In the genomic region with DNA sequence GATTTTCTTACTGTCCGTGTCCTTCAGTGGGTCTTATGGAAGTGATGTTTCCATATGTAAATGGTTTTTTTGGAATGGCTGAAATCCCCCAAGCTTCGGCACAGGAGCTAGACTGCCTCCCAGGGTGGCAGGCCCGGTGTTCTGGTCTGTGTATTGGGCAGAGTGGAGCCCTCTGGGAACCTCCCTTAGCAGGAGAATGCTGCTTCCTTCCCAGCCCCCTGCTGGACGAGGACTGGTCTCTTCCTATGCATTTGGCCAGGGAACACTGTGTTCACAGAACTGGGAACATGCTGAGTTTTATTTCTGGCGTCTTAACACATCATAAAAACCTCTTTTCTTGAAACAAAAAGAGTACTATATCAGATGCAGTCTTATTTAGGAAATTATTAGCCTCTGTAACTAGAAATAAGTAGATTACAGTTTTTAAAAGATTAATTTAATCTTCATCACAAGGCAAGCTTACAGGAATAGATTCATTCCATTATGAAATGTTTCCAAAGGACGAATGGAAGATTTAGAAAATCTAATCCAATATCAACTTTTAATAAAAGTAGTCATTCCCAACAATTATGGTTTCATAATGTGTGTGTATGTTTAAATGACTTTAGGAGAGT, we compare ENCODE assay signal across 8 cellular contexts. TPM values are rescaled to one million over a fixed set of nuclear protein-coding genes. Genes with fewer than 3 reads are reported as not detected.
A peak's percentile ranks its signal among the peaks of the same experiment; 100 is the strongest.
DNase-seq lines count a peak whose midpoint lies in the region; ATAC-seq, FAIRE-seq and TF ChIP-seq lines count a peak whose summit lies in the region.

No MANE protein-coding gene starts in this region.

- H3K27ac ChIP-seq in brain microvascular endothelial cell (no peak overlapping the region), HepG2 (ENCODE audit: extremely low read length, insufficient read depth, low read length) (no peak overlapping the region)

- peaks cover 11% of the 10 kb centered on the region for H3K4me1 Mint-ChIP-seq in activated naive CD4-positive, alpha-beta T cell treated with anti-CD3 and anti-CD28 coated beads for 36 hours (ENCODE audit: low read depth)

- TF ChIP-seq POLR2A in HepG2 (IDR thresholded peaks at IDR 0.05; ENCODE audit: insufficient read depth in 1 of 2, low read depth in 2 of 2, low read length in 2 of 2): no peak

- FAIRE-seq in HepG2 (lab: Jason Lieb, UNC): peak; percentile 73

- H3K79me2 ChIP-seq in HepG2 (ENCODE audit: insufficient read depth, low read length): no peaks in the 10 kb centered on the region

- peaks cover 26% of the 10 kb centered on the region for H3K4me1 ChIP-seq in HepG2 (ENCODE audit: insufficient read depth, low read length)

- H3K36me3 ChIP-seq in brain microvascular endothelial cell (replicated peaks) (no peaks in the 10 kb centered on the region), HepG2 (replicated peaks in 1 of 2; ENCODE audit: control insufficient read depth in 1 of 2, insufficient read depth in 2 of 2, low read length in 2 of 2) (no peaks in the 10 kb centered on the region)

- no peak overlapping the region for H3K4me3 ChIP-seq in brain microvascular endothelial cell (ENCODE audit: low read depth, low read length)
- no peak overlapping the region for H3K4me3 ChIP-seq in HepG2 (replicated peaks in 1 of 3; ENCODE audit: insufficient read depth in 1 of 3, low read depth in 2 of 3, low read length in 3 of 3)

- intact Hi-C loops in HepG2 (cut with micrococcal nuclease; ENCODE audit: unreplicated experiment): loop anchor here (5.0 to 10.0 kb wide), 2 partner anchors 86 to 398 kb away; no protein-coding TSS in a partner anchor
- intact Hi-C loops in activated naive CD4-positive, alpha-beta T cell treated with anti-CD3 and anti-CD28 coated beads for 36 hours (cut with micrococcal nuclease): no loop called here

- H3K36me3 Mint-ChIP-seq in activated naive CD4-positive, alpha-beta T cell treated with anti-CD3 and anti-CD28 coated beads for 36 hours (ENCODE audit: low read depth): peaks cover 27% of the 10 kb centered on the region

- H3K27ac Mint-ChIP-seq in activated naive CD4-positive, alpha-beta T cell treated with anti-CD3 and anti-CD28 coated beads for 36 hours: no peak overlapping the region

- TF ChIP-seq EP300 in HepG2 (IDR thresholded peaks at IDR 0.05; ENCODE audit: low read depth in 2 of 2, low read length in 2 of 2) (no peak), HepG2 (CRISPR knock-in tag; IDR thresholded peaks at IDR 0.05; ENCODE audit: borderline replicate concordance) (no peak)

- TF ChIP-seq CTCF in LNCAP (IDR thresholded peaks at IDR 0.05) (peak; percentile 44; the same call in 1 of the 2 replicates), brain microvascular endothelial cell (IDR thresholded peaks at IDR 0.05; ENCODE audit: low read depth, low read length, missing control alignments) (peak; percentile 90), HepG2 (CRISPR knock-in tag; IDR thresholded peaks at IDR 0.05) (peak; percentile 66)

- CTCF ChIA-PET in HepG2 (lab: Yijun Ruan, JAX; ENCODE audit: low intra/inter-chr PET ratio, low total read pairs): interaction anchor here (0.5 to 1.1 kb wide), 3 partner anchors 243 to 492 kb away, joined by 3 to 5 read pairs (median 3); no protein-coding TSS in a partner anchor
- CTCF ChIA-PET in activated naive CD4-positive, alpha-beta T cell treated with anti-CD3 and anti-CD28 coated beads for 36 hours (lab: Charles Lee): interaction anchor here (0.6 to 1.2 kb wide), 2 partner anchors 118 to 147 kb away, joined by 3 read pairs; no protein-coding TSS in a partner anchor

- no TSS peak for BruUV-seq in HepG2 (replicated peaks; lab: Mats Ljungman, UMichigan)

- in situ Hi-C loops in brain microvascular endothelial cell (cut with HindIII; ENCODE audit: low pct_ligation_motif_present, low sequenced_read_pairs): loop anchor here (25.0 kb wide), 1 partner anchor 256 kb away; no protein-coding TSS in a partner anchor
- in situ Hi-C loops in HepG2 (cut with HindIII; ENCODE audit: extremely low pct_ligation_motif_present, low pct_unique_long_range_greater_than_20kb): loop anchor here (5.0 to 25.0 kb wide), 2 partner anchors 266 to 406 kb away; no protein-coding TSS in a partner anchor

- no peak overlapping the region for H2AFZ ChIP-seq in HepG2 (ENCODE audit: low read length)

- H3K9me3 Mint-ChIP-seq in activated naive CD4-positive, alpha-beta T cell treated with anti-CD3 and anti-CD28 coated beads for 36 hours: no peaks in the 10 kb centered on the region

- no peaks in the 10 kb centered on the region for H3K27me3 ChIP-seq in brain microvascular endothelial cell (replicated peaks)
- peaks cover 4 to 15% of the 10 kb centered on the region in 2 experiments; a peak in 3 of 5 replicates for H3K27me3 ChIP-seq in HepG2 (ENCODE audit: control insufficient read depth in 1 of 2, insufficient read depth in 2 of 2, low read length in 2 of 2)

- DNase-seq in D341Med (ENCODE audit: low spot score) (peak; percentile 72), brain microvascular endothelial cell (peak; percentile 38), HepG2 (ENCODE audit: low spot score) (peak; percentile 52)
- DNase-seq in activated naive CD4-positive, alpha-beta T cell treated with anti-CD3 and anti-CD28 coated beads for 36 hours: no peak
- no peak for DNase-seq in stimulated activated CD4-positive, alpha-beta T cell treated with anti-CD3 and anti-CD28 coated beads, Interleukin-4, amount 100 ng/mL, for 1 hour

- no peak overlapping the region for H3K9ac ChIP-seq in HepG2 (ENCODE audit: insufficient read depth, low read depth, low read length)

- H3K4me3 Mint-ChIP-seq in activated naive CD4-positive, alpha-beta T cell treated with anti-CD3 and anti-CD28 coated beads for 36 hours: no peak overlapping the region

- ATAC-seq in HepG2 (peak; percentile 73), HG03097 (IDR thresholded peaks at IDR 0.05; ENCODE audit: low FRiP score, unreplicated experiment) (no peak), HG03135 (IDR thresholded peaks at IDR 0.05; ENCODE audit: unreplicated experiment) (no peak)

- POLR2A ChIA-PET in HepG2 (lab: Yijun Ruan, JAX): no interaction called here

- H3K27me3 Mint-ChIP-seq in activated naive CD4-positive, alpha-beta T cell treated with anti-CD3 and anti-CD28 coated beads for 36 hours (ENCODE audit: low read depth): no peaks in the 10 kb centered on the region

- TF ChIP-seq RAD21 in HepG2 (CRISPR knock-in tag; IDR thresholded peaks at IDR 0.05): no peak

- H3K4me2 ChIP-seq in HepG2 (ENCODE audit: low read depth, low read length): no peak overlapping the region

- 18% methylated on average over 6 of the region's 6 CpGs for WGBS in HepG2 (ENCODE audit: low lambda C conversion rate)

- no peaks in the 10 kb centered on the region for H4K20me1 ChIP-seq in HepG2 (ENCODE audit: insufficient read depth, low read length)

- H3K9me3 ChIP-seq in HepG2 (ENCODE audit: low read length): no peaks in the 10 kb centered on the region

TF ChIP-seq in HepG2, 621 proteins besides CTCF, POLR2A, EP300 and RAD21 (continues in another document):
- no peak for TF ChIP-seq NR2F6 (IDR thresholded peaks at IDR 0.05)
- TF ChIP-seq NR2F6 (CRISPR knock-in tag; IDR thresholded peaks at IDR 0.05): 0 out of 2 replicates have a peak, but pooled peaks have one; percentile 25
- TF ChIP-seq, protein P1, sequence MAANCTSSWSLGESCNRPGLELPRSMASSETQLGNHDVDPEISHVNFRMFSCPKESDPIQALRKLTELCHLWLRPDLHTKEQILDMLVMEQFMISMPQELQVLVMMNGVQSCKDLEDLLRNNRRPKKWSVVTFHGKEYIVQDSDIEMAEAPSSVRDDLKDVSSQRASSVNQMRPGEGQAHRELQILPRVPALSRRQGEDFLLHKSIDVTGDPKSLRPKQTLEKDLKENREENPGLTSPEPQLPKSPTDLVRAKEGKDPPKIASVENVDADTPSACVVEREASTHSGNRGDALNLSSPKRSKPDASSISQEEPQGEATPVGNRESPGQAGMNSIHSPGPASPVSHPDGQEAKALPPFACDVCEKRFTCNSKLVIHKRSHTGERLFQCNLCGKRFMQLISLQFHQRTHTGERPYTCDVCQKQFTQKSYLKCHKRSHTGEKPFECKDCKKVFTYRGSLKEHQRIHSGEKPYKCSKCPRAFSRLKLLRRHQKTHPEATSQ (CRISPR knock-in tag; IDR thresholded peaks at IDR 0.05; ENCODE audit: borderline replicate concordance): no peak
- TF ChIP-seq MAZ (IDR thresholded peaks at IDR 0.05; ENCODE audit: borderline replicate concordance, low read depth, low read length): no peak
- TF ChIP-seq MAZ (CRISPR knock-in tag; IDR thresholded peaks at IDR 0.05; ENCODE audit: low read depth): no peak
- no peak for TF ChIP-seq ZNF333 (CRISPR knock-in tag; IDR thresholded peaks at IDR 0.05; ENCODE audit: borderline replicate concordance)
- TF ChIP-seq ZNF562 (CRISPR knock-in tag; IDR thresholded peaks at IDR 0.05; ENCODE audit: borderline replicate concordance): no peak
- no peak for TF ChIP-seq ZSCAN20 (CRISPR knock-in tag; IDR thresholded peaks at IDR 0.05; ENCODE audit: borderline replicate concordance)
- peak; percentile 37 for TF ChIP-seq ZNF883 (CRISPR knock-in tag; IDR thresholded peaks at IDR 0.05; ENCODE audit: not compliant biosample characterization)

RNA-seq across cellular contexts. Expression of gene SYTL3, which starts 56.6 kb away (rescaled TPM):
- total RNA-seq in HepG2 (2016; rRNA removed; fragmentation: Illumina TruSeq; extraction: Trizol): 0.11 and 0.17 TPM in 2 replicates
- 0.20 and 0.26 TPM in 2 replicates for total RNA-seq in HepG2 (2016; cell fraction: cytosol; rRNA removed; fragmentation: Illumina TruSeq; extraction: Trizol; ENCODE audit: low read depth)
- 0.19 and 0.25 TPM in 2 replicates for total RNA-seq in HepG2 (2016; cell fraction: insoluble cytoplasmic fraction; rRNA removed; fragmentation: Illumina TruSeq; extraction: Trizol)
- 0.14 and 0.15 TPM in 2 replicates for total RNA-seq in HepG2 (2016; cell fraction: membrane; rRNA removed; fragmentation: Illumina TruSeq; extraction: Trizol)
- 0.37 and 0.50 TPM in 2 replicates for total RNA-seq in HepG2 (2016; cell fraction: nucleus; rRNA removed; fragmentation: Illumina TruSeq; extraction: Trizol)
- polyA plus RNA-seq in HepG2 (2011; rRNA removed): 0.21 and 0.28 TPM in 2 replicates
- polyA plus RNA-seq in HepG2 (2011; cell fraction: cytosol; rRNA removed): 0.12 and 0.15 TPM in 2 replicates
- 0.59 and 0.64 TPM in 2 replicates for polyA plus RNA-seq in HepG2 (2011; cell fraction: nucleus; rRNA removed)
- polyA plus RNA-seq in HepG2 (2012): 0.21 and 0.44 TPM in 2 replicates
- 0.16 and 0.17 TPM in 2 replicates for polyA plus RNA-seq in HepG2 (2016; cell fraction: cytosol; fragmentation: Illumina TruSeq; extraction: Trizol; ENCODE audit: low read depth)
- 0.10 and 0.34 TPM in 2 replicates for polyA plus RNA-seq in HepG2 (2016; cell fraction: insoluble cytoplasmic fraction; fragmentation: Illumina TruSeq; extraction: Trizol; ENCODE audit: low read depth)
- 0.07 and 0.15 TPM in 2 replicates for polyA plus RNA-seq in HepG2 (2016; cell fraction: membrane; fragmentation: Illumina TruSeq; extraction: Trizol; ENCODE audit: low read depth)
- polyA plus RNA-seq in HepG2 (2016; cell fraction: nucleus; fragmentation: Illumina TruSeq; extraction: Trizol; ENCODE audit: insufficient read depth, low read depth): 0.22 and 0.72 TPM in 2 replicates
- polyA minus RNA-seq in HepG2 (2011; rRNA and poly(A)+ RNA removed; ENCODE audit: low replicate concordance): 0.28 TPM in 1 of 2 replicates, not detected in the other
- polyA minus RNA-seq in HepG2 (2011; cell fraction: cytosol; rRNA and poly(A)+ RNA removed): not detected in 2 replicates
- 0.64 and 0.87 TPM in 2 replicates for polyA minus RNA-seq in HepG2 (2011; cell fraction: nucleus; rRNA and poly(A)+ RNA removed)
- total RNA-seq in activated naive CD4-positive, alpha-beta T cell treated with anti-CD3 and anti-CD28 coated beads for 36 hours: 100 to 1,000 TPM; 115 to 120 TPM

Comparison
In these comparisons a context has a peak if more than half of its experiments do, and no peak if none do; other contexts are left out.
1. DNase-seq: peak in D341Med (single experiment), brain microvascular endothelial cell (single experiment) and HepG2 (single experiment); none in activated naive CD4-positive, alpha-beta T cell treated with anti-CD3 and anti-CD28 coated beads for 36 hours (single experiment) and stimulated activated CD4-positive, alpha-beta T cell treated with anti-CD3 and anti-CD28 coated beads, Interleukin-4, amount 100 ng/mL, for 1 hour (single experiment).
2. RNA of gene SYTL3, which starts 56.6 kb away (total RNA-seq): 115 to 120 TPM in activated naive CD4-positive, alpha-beta T cell treated with anti-CD3 and anti-CD28 coated beads for 36 hours; 0.11 to 0.50 TPM in HepG2; every median in the first group is over 10 times any median in the second.
3. Peak in every context shown above with its lines, with median percentiles within 50 percentile points of each other: CTCF ChIP-seq.